Comparison of ENCODE assay signal across 1 cellular context in genomic region chr5:115841382-115842088, GRCh38.
A peak's percentile ranks its signal among the peaks of the same experiment; 100 is the strongest.
TF ChIP-seq lines count a peak whose summit lies in the region.

AP3S1 (plus strand) TSS chr5:115841935; CDS start chr5:115842038, 103 bp downstream.
ATG12 (minus strand) TSS chr5:115841565; CDS start chr5:115841552, 13 bp downstream.

TF ChIP-seq in K562, 482 proteins besides CTCF, POLR2A, EP300 and RAD21 (continued from another document and continues in another):
- TF ChIP-seq E4F1 (CRISPR knock-in tag; IDR thresholded peaks at IDR 0.05; ENCODE audit: borderline replicate concordance) (no peak), ZNF740 (CRISPR knock-in tag; IDR thresholded peaks at IDR 0.05) (no peak), ZNF740 (tag; IDR thresholded peaks at IDR 0.05) (no peak), SIN3B (IDR thresholded peaks at IDR 0.05; ENCODE audit: low read depth) (peak; percentile 72; the same call in 1 of the 2 replicates), ZNF398 (CRISPR knock-in tag; IDR thresholded peaks at IDR 0.05) (no peak), MAFF (IDR thresholded peaks at IDR 0.05; ENCODE audit: low read length) (no peak), ZBTB49 (CRISPR knock-in tag; IDR thresholded peaks at IDR 0.05; ENCODE audit: borderline replicate concordance) (no peak), POLR3A (IDR thresholded peaks at IDR 0.05; ENCODE audit: borderline replicate concordance, extremely low read depth, insufficient read depth, insufficient read length) (no peak), PPARD (CRISPR knock-in tag; IDR thresholded peaks at IDR 0.05) (no peak), ZNF445 (CRISPR knock-in tag; IDR thresholded peaks at IDR 0.05; ENCODE audit: low read depth) (no peak), AFF1 (IDR thresholded peaks at IDR 0.05; ENCODE audit: low read depth in 1 of 2, partially characterized antibody in 2 of 2) (peak in 1 of 2 experiments; percentile 70), ZBTB17 (CRISPR knock-in tag; IDR thresholded peaks at IDR 0.05) (no peak; the same call in 1 of the 2 replicates), HCFC1 (IDR thresholded peaks at IDR 0.05; ENCODE audit: low read depth, low read length) (peak; percentile 51; the same call in 1 of the 2 replicates), RHOXF2B (CRISPR knock-in tag; conservative IDR thresholded peaks at IDR 0.05) (no peak), ZNF175 (CRISPR knock-in tag; IDR thresholded peaks at IDR 0.05; ENCODE audit: low read depth) (no peak), HDAC1 (IDR thresholded peaks at IDR 0.05) (peak in 1 of 2 experiments; percentile 59; a peak in 2 of 4 replicates), AFF4 (CRISPR knock-in tag; IDR thresholded peaks at IDR 0.05) (no peak), THRA (IDR thresholded peaks at IDR 0.05) (no peak), NR1H2 (CRISPR knock-in tag; IDR thresholded peaks at IDR 0.05) (no peak), NR0B1 (IDR thresholded peaks at IDR 0.05; ENCODE audit: partially characterized antibody) (no peak), ZBTB26 (CRISPR knock-in tag; IDR thresholded peaks at IDR 0.05) (0 out of 2 replicates have a peak, but pooled peaks have one; percentile 18), NFYB (IDR thresholded peaks at IDR 0.05; ENCODE audit: extremely low read depth, insufficient read length) (no peak), ZNF395 (CRISPR knock-in tag; IDR thresholded peaks at IDR 0.05) (peak; percentile 64; the same call in 1 of the 2 replicates)
